Comparison of ENCODE assay signal across 22 cellular contexts in genomic region chr5:41764650-41765049, GRCh38.
DNase-seq lines count a peak whose midpoint lies in the region; ATAC-seq, FAIRE-seq and TF ChIP-seq lines count a peak whose summit lies in the region.
"Had no signal": no experiment of that assay in that cellular context is flagged by ENCODE, and none has a peak within 500 bp of the region (broad histone marks: within the 10 kb centered on the region; RNA-seq: fewer than 3 reads in every experiment).

No MANE protein-coding gene starts in this region.

- H2AFZ ChIP-seq in astrocyte (ENCODE audit: low read depth, low read length) = no peak overlapping the region
- H2AFZ ChIP-seq in smooth muscle cell (ENCODE audit: low read depth) = no peak overlapping the region
- H2AFZ ChIP-seq: GM23338 had no signal

- H3K4me1 Mint-ChIP-seq in activated naive CD4-positive, alpha-beta T cell treated with anti-CD3 and anti-CD28 coated beads, Interleukin-2, amount 50 U/mL, for 24 hours = no peaks in the 10 kb centered on the region
- H3K4me1 Mint-ChIP-seq in astrocyte (ENCODE audit: low read depth, unreplicated experiment) = peaks cover 36% of the 10 kb centered on the region
- H3K4me1 Mint-ChIP-seq: CD14-positive monocyte, GM23338 had no signal

- H3K27ac Mint-ChIP-seq in activated naive CD4-positive, alpha-beta T cell treated with anti-CD3 and anti-CD28 coated beads, Interleukin-2, amount 50 U/mL, for 24 hours = peak overlapping the region; percentile 74
- peak overlapping the region; percentile 1 for H3K27ac Mint-ChIP-seq in astrocyte (ENCODE audit: unreplicated experiment)
- H3K27ac Mint-ChIP-seq: CD14-positive monocyte, GM23338 had no signal

- no peak for FAIRE-seq in astrocyte (lab: Jason Lieb, UNC)

- no peak for DNase-seq in activated naive CD4-positive, alpha-beta T cell (lab: John Stamatoyannopoulos, UW)
- no peak for DNase-seq in astrocyte (ENCODE audit: low read depth)
- no peak for DNase-seq in smooth muscle cell (lab: John Stamatoyannopoulos, UW; ENCODE audit: unreplicated experiment)
- no peak for DNase-seq in effector CD4-positive, alpha-beta T cell
- DNase-seq: AML-193, DMS53, GF-D8, IMR-90, NCI-H1694 treated with DMSO at 0.1 percent for 48 hours, NCI-H2081 treated with DMSO at 0.1 percent for 48 hours, NCI-H2171 treated with DMSO at 0.1 percent for 48 hours, NCI-H524 treated with DMSO at 0.1 percent for 48 hours, NCI-H82 had no signal

- H3K36me3 ChIP-seq in astrocyte (ENCODE audit: insufficient read depth, low read length) (peaks cover 3% of the 10 kb centered on the region), smooth muscle cell (ENCODE audit: low read depth) (no peaks in the 10 kb centered on the region)

- H3K4me1 ChIP-seq in astrocyte (ENCODE audit: insufficient read depth, low read length) (peaks cover 11% of the 10 kb centered on the region), smooth muscle cell (ENCODE audit: low read depth) (peaks cover 14% of the 10 kb centered on the region)
- H3K4me1 ChIP-seq: HAP-1 had no signal

- peaks cover 34% of the 10 kb centered on the region for H3K36me3 Mint-ChIP-seq in activated naive CD4-positive, alpha-beta T cell treated with anti-CD3 and anti-CD28 coated beads, Interleukin-2, amount 50 U/mL, for 24 hours
- H3K36me3 Mint-ChIP-seq in astrocyte (ENCODE audit: low read depth, unreplicated experiment) = no peaks in the 10 kb centered on the region

- no peaks in the 10 kb centered on the region for H3K27me3 Mint-ChIP-seq in activated naive CD4-positive, alpha-beta T cell treated with anti-CD3 and anti-CD28 coated beads, Interleukin-2, amount 50 U/mL, for 24 hours
- no peaks in the 10 kb centered on the region for H3K27me3 Mint-ChIP-seq in astrocyte (ENCODE audit: low read depth, unreplicated experiment)

- ATAC-seq in GM18907 (IDR thresholded peaks at IDR 0.05; ENCODE audit: unreplicated experiment) = peak; percentile 17
- ATAC-seq in HG03439 (IDR thresholded peaks at IDR 0.05; ENCODE audit: unreplicated experiment) = no peak
- no peak for ATAC-seq in HG02798 (IDR thresholded peaks at IDR 0.05; ENCODE audit: poor library complexity, unreplicated experiment)
- ATAC-seq: GM23338, Panc1, SK-N-SH treated with all-trans-retinoic acid at 6 μM for 48 hours had no signal

- no peaks in the 10 kb centered on the region for H3K27me3 ChIP-seq in astrocyte (ENCODE audit: insufficient read depth, low read length)
- H3K27me3 ChIP-seq in smooth muscle cell (ENCODE audit: low read depth) = no peaks in the 10 kb centered on the region

- no peaks in the 10 kb centered on the region for H3K79me2 ChIP-seq in astrocyte (ENCODE audit: insufficient read depth, low read length)
- no peaks in the 10 kb centered on the region for H3K79me2 ChIP-seq in smooth muscle cell (ENCODE audit: low read depth)

- H4K20me1 ChIP-seq in astrocyte (ENCODE audit: insufficient read depth, low read length) (no peaks in the 10 kb centered on the region), smooth muscle cell (ENCODE audit: low read depth) (no peaks in the 10 kb centered on the region)

- H3K4me2 ChIP-seq in astrocyte (ENCODE audit: low read length) (no peak overlapping the region), smooth muscle cell (peak overlapping the region; percentile 10)
- H3K4me2 ChIP-seq: GM23338 had no signal

- TF ChIP-seq CTCF in astrocyte (IDR thresholded peaks at IDR 0.05; ENCODE audit: insufficient read depth, low read depth, low read length) (no peak), smooth muscle cell (IDR thresholded peaks at IDR 0.05; ENCODE audit: borderline replicate concordance, insufficient read depth, poor library complexity, severe bottlenecking) (no peak)

- H3K27ac ChIP-seq in astrocyte (ENCODE audit: low read depth, low read length) (no peak overlapping the region), smooth muscle cell (ENCODE audit: low read depth) (no peak overlapping the region)

- no peak overlapping the region for H3K9ac ChIP-seq in astrocyte (ENCODE audit: low read length)
- no peak overlapping the region for H3K9ac ChIP-seq in smooth muscle cell (ENCODE audit: low read depth)

- H3K9me3 ChIP-seq in astrocyte (ENCODE audit: insufficient read depth, low read depth, low read length) (no peaks in the 10 kb centered on the region), smooth muscle cell (replicated peaks; ENCODE audit: low read depth) (no peaks in the 10 kb centered on the region)
- H3K9me3 ChIP-seq: HAP-1 had no signal

- H3F3A ChIP-seq in smooth muscle cell (ENCODE audit: low read depth) = peaks cover 5% of the 10 kb centered on the region

- no peaks in the 10 kb centered on the region for H3K9me3 Mint-ChIP-seq in activated naive CD4-positive, alpha-beta T cell treated with anti-CD3 and anti-CD28 coated beads, Interleukin-2, amount 50 U/mL, for 24 hours
- H3K9me3 Mint-ChIP-seq in astrocyte (ENCODE audit: unreplicated experiment) = no peaks in the 10 kb centered on the region
- H3K9me3 Mint-ChIP-seq: GM23338 had no signal

- H3K4me3 Mint-ChIP-seq in activated naive CD4-positive, alpha-beta T cell treated with anti-CD3 and anti-CD28 coated beads, Interleukin-2, amount 50 U/mL, for 24 hours = no peak overlapping the region
- no peak overlapping the region for H3K4me3 Mint-ChIP-seq in astrocyte (ENCODE audit: unreplicated experiment)
- H3K4me3 Mint-ChIP-seq: CD14-positive monocyte, GM23338 had no signal

- H3K4me3 ChIP-seq in astrocyte (ENCODE audit: insufficient read depth, low read depth, low read length) (no peak overlapping the region), smooth muscle cell (no peak overlapping the region)
- H3K4me3 ChIP-seq: GM23338, HAP-1 had no signal
